In genomic region chr5:36300927-36301540, GRCh38 we compare ENCODE assay signal across 12 cellular contexts. TPM values are rescaled to one million over a fixed set of nuclear protein-coding genes. Genes with fewer than 3 reads are reported as not detected.
DNase-seq lines count a peak whose midpoint lies in the region; ATAC-seq and TF ChIP-seq lines count a peak whose summit lies in the region.
"Had no signal": no experiment of that assay in that cellular context is flagged by ENCODE, and none has a peak within 500 bp of the region (broad histone marks: within the 10 kb centered on the region; RNA-seq: fewer than 3 reads in every experiment).

No MANE protein-coding gene starts in this region.

- H3K36me3 ChIP-seq in KMS-11 (ENCODE audit: insufficient read depth) = no peaks in the 10 kb centered on the region

- H3K4me1 Mint-ChIP-seq in stimulated activated naive CD8-positive, alpha-beta T cell treated with anti-CD3 and anti-CD28 coated beads, Interleukin-15, amount 100 ng/mL, for 72 hours = peaks cover 9% of the 10 kb centered on the region
- H3K4me1 Mint-ChIP-seq in activated CD4-positive, alpha-beta memory T cell treated with anti-CD3 and anti-CD28 coated beads, Interleukin-2, amount 10 ng/mL, durations not matched to agents 7 days and 5 days = no peaks in the 10 kb centered on the region

- peaks cover 20% of the 10 kb centered on the region for H3K4me1 ChIP-seq in KMS-11 (ENCODE audit: low read depth, poor library complexity, severe bottlenecking)

- no peaks in the 10 kb centered on the region for H3K27me3 ChIP-seq in KMS-11 (ENCODE audit: insufficient read depth, low read depth)
- H3K27me3 ChIP-seq in layer of hippocampus (ENCODE audit: control insufficient read depth, insufficient read depth, low read length) = no peaks in the 10 kb centered on the region

- peak; percentile 43 for ATAC-seq in stimulated activated naive CD8-positive, alpha-beta T cell treated with anti-CD3 and anti-CD28 coated beads, Interleukin-15, amount 100 ng/mL, for 72 hours
- no peak for ATAC-seq in GM21360 (IDR thresholded peaks at IDR 0.05; ENCODE audit: unreplicated experiment)
- ATAC-seq: activated CD8-positive, alpha-beta T cell treated with anti-CD3 and anti-CD28 coated beads, Interleukin-2, amount 10 ng/mL, durations not matched to agents 7 days and 5 days had no signal

- no peaks in the 10 kb centered on the region for H3K79me2 ChIP-seq in KMS-11 (ENCODE audit: insufficient read depth, low read depth)

- H3K9me3 Mint-ChIP-seq in stimulated activated naive CD8-positive, alpha-beta T cell treated with anti-CD3 and anti-CD28 coated beads, Interleukin-15, amount 100 ng/mL, for 72 hours = no peaks in the 10 kb centered on the region
- no peaks in the 10 kb centered on the region for H3K9me3 Mint-ChIP-seq in activated CD4-positive, alpha-beta memory T cell treated with anti-CD3 and anti-CD28 coated beads, Interleukin-2, amount 10 ng/mL, durations not matched to agents 7 days and 5 days
- H3K9me3 Mint-ChIP-seq: activated naive CD8-positive, alpha-beta T cell treated with anti-CD3 and anti-CD28 coated beads, Interleukin-2, amount 50 U/mL, for 24 hours had no signal

- H3K9ac ChIP-seq in KMS-11 = no peak overlapping the region

- peak overlapping the region in 1 of 2 donors; percentile 18 for H3K4me3 Mint-ChIP-seq in stimulated activated naive CD8-positive, alpha-beta T cell treated with anti-CD3 and anti-CD28 coated beads, Interleukin-15, amount 100 ng/mL, for 72 hours
- no peak overlapping the region for H3K4me3 Mint-ChIP-seq in activated CD4-positive, alpha-beta memory T cell treated with anti-CD3 and anti-CD28 coated beads, Interleukin-2, amount 10 ng/mL, durations not matched to agents 7 days and 5 days
- H3K4me3 Mint-ChIP-seq: activated CD8-positive, alpha-beta T cell treated with anti-CD3 and anti-CD28 coated beads, Interleukin-2, amount 10 ng/mL, durations not matched to agents 7 days and 5 days; activated naive CD8-positive, alpha-beta T cell treated with anti-CD3 and anti-CD28 coated beads, Interleukin-2, amount 50 U/mL, for 24 hours had no signal

- no peak overlapping the region for H3K27ac ChIP-seq in KMS-11
- peak overlapping the region; percentile 79 for H3K27ac ChIP-seq in layer of hippocampus (ENCODE audit: low read depth, low read length)

- peak overlapping the region; percentile 36; the same call in 1 of the 2 replicates for H3K4me2 ChIP-seq in KMS-11

- H3K4me3 ChIP-seq in KMS-11 (IDR thresholded peaks at IDR 0.05; ENCODE audit: insufficient read depth, low read depth, low read length) (no peak overlapping the region), astrocyte of the cerebellum (ENCODE audit: low read depth, low read length) (peak overlapping the region; percentile 22)

- H4K20me1 ChIP-seq in KMS-11 (ENCODE audit: insufficient read depth) = no peaks in the 10 kb centered on the region

- in situ Hi-C loops in astrocyte of the cerebellum (cut with HindIII; ENCODE audit: low sequenced_read_pairs) = no loop called here

- no peak for TF ChIP-seq CTCF in KMS-11 (conservative IDR thresholded peaks at IDR 0.05; ENCODE audit: low read depth, low read length)
- TF ChIP-seq CTCF in astrocyte of the cerebellum (IDR thresholded peaks at IDR 0.05; ENCODE audit: low read depth, low read length, missing control alignments) = no peak

- POLR2A ChIA-PET in activated CD4-positive, alpha-beta memory T cell treated with anti-CD3 and anti-CD28 coated beads, Interleukin-2, amount 10 ng/mL, durations not matched to agents 7 days and 5 days (lab: Charles Lee) = no interaction called here

- no peaks in the 10 kb centered on the region for H3K36me3 Mint-ChIP-seq in activated CD4-positive, alpha-beta memory T cell treated with anti-CD3 and anti-CD28 coated beads, Interleukin-2, amount 10 ng/mL, durations not matched to agents 7 days and 5 days (ENCODE audit: low read depth)

- CTCF ChIA-PET in activated CD4-positive, alpha-beta memory T cell treated with anti-CD3 and anti-CD28 coated beads, Interleukin-2, amount 10 ng/mL, durations not matched to agents 7 days and 5 days (lab: Charles Lee) = interaction anchor here (1.5 kb wide), 1 partner anchor 222 kb away, joined by 6 read pairs; no protein-coding TSS in a partner anchor

- no peak overlapping the region for H2AFZ ChIP-seq in KMS-11 (ENCODE audit: low read depth)

- H3K27ac Mint-ChIP-seq in stimulated activated naive CD8-positive, alpha-beta T cell treated with anti-CD3 and anti-CD28 coated beads, Interleukin-15, amount 100 ng/mL, for 72 hours = peak overlapping the region in 1 of 2 donors; percentile 15
- H3K27ac Mint-ChIP-seq in activated CD4-positive, alpha-beta memory T cell treated with anti-CD3 and anti-CD28 coated beads, Interleukin-2, amount 10 ng/mL, durations not matched to agents 7 days and 5 days = no peak overlapping the region
- H3K27ac Mint-ChIP-seq: activated CD8-positive, alpha-beta T cell treated with anti-CD3 and anti-CD28 coated beads, Interleukin-2, amount 10 ng/mL, durations not matched to agents 7 days and 5 days; activated naive CD8-positive, alpha-beta T cell treated with anti-CD3 and anti-CD28 coated beads, Interleukin-2, amount 50 U/mL, for 24 hours had no signal

- DNase-seq in astrocyte of the cerebellum (ENCODE audit: low read depth) = no peak
- no peak for DNase-seq in stimulated activated naive CD8-positive, alpha-beta T cell treated with anti-CD3 and anti-CD28 coated beads, Interleukin-15, amount 100 ng/mL, for 72 hours
- no peak for DNase-seq in NCI-H774 (lab: John Stamatoyannopoulos, UW)
- no peak for DNase-seq in activated CD4-positive, alpha-beta memory T cell treated with anti-CD3 and anti-CD28 coated beads, Interleukin-2, amount 10 ng/mL, durations not matched to agents 7 days and 5 days
- no peak for DNase-seq in stimulated activated CD4-positive, alpha-beta T cell treated with anti-CD3 and anti-CD28 coated beads, Interleukin-15, amount 100 ng/mL, for 24 hours
- DNase-seq: activated CD8-positive, alpha-beta T cell treated with anti-CD3 and anti-CD28 coated beads, Interleukin-2, amount 10 ng/mL, durations not matched to agents 7 days and 5 days; activated naive CD8-positive, alpha-beta T cell treated with anti-CD3 and anti-CD28 coated beads, Interleukin-2, amount 50 U/mL, for 24 hours; NCI-H510A treated with DMSO at 0.1 percent for 48 hours had no signal

- peaks cover 7% of the 10 kb centered on the region for H3K27me3 Mint-ChIP-seq in stimulated activated naive CD8-positive, alpha-beta T cell treated with anti-CD3 and anti-CD28 coated beads, Interleukin-15, amount 100 ng/mL, for 72 hours
- peaks cover 13% of the 10 kb centered on the region for H3K27me3 Mint-ChIP-seq in activated CD4-positive, alpha-beta memory T cell treated with anti-CD3 and anti-CD28 coated beads, Interleukin-2, amount 10 ng/mL, durations not matched to agents 7 days and 5 days

RNA-seq across cellular contexts. Expression of gene RANBP3L, which starts 0.7 kb away (rescaled TPM):
- total RNA-seq in activated CD4-positive, alpha-beta memory T cell treated with anti-CD3 and anti-CD28 coated beads, Interleukin-2, amount 10 ng/mL, durations not matched to agents 7 days and 5 days = not detected
- total RNA-seq: activated CD8-positive, alpha-beta T cell treated with anti-CD3 and anti-CD28 coated beads, Interleukin-2, amount 10 ng/mL, durations not matched to agents 7 days and 5 days; endothelial cell of umbilical vein had no signal

RNA-seq across cellular contexts. Expression of gene NADK2, which starts 59.3 kb away (rescaled TPM):
- 10 to 100 TPM; 15.8 to 16.2 TPM for total RNA-seq in activated CD4-positive, alpha-beta memory T cell treated with anti-CD3 and anti-CD28 coated beads, Interleukin-2, amount 10 ng/mL, durations not matched to agents 7 days and 5 days
